15 cellular contexts compared by ENCODE assay signal in the genomic region with DNA sequence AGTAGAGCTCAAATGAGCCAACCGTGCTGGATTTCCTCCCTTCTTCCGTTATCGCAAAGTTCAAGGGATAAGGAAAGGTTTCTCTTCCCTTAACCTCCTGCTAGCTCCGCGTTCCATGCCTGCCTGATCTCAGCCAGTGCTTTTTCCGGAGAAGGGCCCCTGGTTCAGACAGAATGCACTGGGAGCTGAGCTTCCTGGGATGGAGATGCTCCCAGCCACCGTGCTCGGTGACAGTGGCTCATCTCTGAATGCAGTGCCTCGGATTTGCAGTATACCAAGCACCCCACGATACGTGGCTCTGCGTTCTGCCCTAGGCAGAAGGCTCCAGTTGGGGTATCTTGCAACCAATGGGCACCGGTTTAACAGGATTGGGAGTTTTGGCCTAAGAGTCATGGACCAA. TPM values are rescaled to one million over a fixed set of nuclear protein-coding genes. Genes with fewer than 3 reads are reported as not detected.
DNase-seq lines count a peak whose midpoint lies in the region; ATAC-seq and TF ChIP-seq lines count a peak whose summit lies in the region.
"Had no signal": no experiment of that assay in that cellular context is flagged by ENCODE, and none has a peak within 500 bp of the region (broad histone marks: within the 10 kb centered on the region; RNA-seq: fewer than 3 reads in every experiment).

No MANE protein-coding gene starts in this region.

- H3K36me3 Mint-ChIP-seq in nephron (ENCODE audit: low read depth), result no peaks in the 10 kb centered on the region
- H3K36me3 Mint-ChIP-seq in activated T-helper 1 cell treated with anti-CD3 and anti-CD28 coated beads, Interleukin-12 subunit alpha, Interleukin-12 subunit beta, Interleukin-2, Interleukin-4 antibody, amounts not matched to agents 30 ng/mL and 10 ng/mL and 1 ng/mL, durations not matched to agents 14 hours and 24 hours and 36 hours (ENCODE audit: low read depth), result no peaks in the 10 kb centered on the region

- DNase-seq in Right ventricle myocardium inferior (ENCODE audit: missing footprints) (no peak), right cardiac atrium (no peak), dorsolateral prefrontal cortex (peak in 8 of 10 donors; percentile 4 to 57 (median 40)), NCI-H446 (lab: John Stamatoyannopoulos, UW) (no peak), G401 (ENCODE audit: low spot score) (no peak), breast epithelium (ENCODE audit: low spot score in 2 of 2) (no peak)
- DNase-seq in activated T-helper 1 cell treated with anti-CD3 and anti-CD28 coated beads, Interleukin-12 subunit alpha, Interleukin-12 subunit beta, Interleukin-2, Interleukin-4 antibody, amounts not matched to agents 30 ng/mL and 10 ng/mL and 1 ng/mL, durations not matched to agents 14 hours and 24 hours and 36 hours (ENCODE audit: low spot score), result no peak
- DNase-seq: activated effector memory CD4-positive, alpha-beta T cell treated with anti-CD3 and anti-CD28 coated beads, Interleukin-2, amount 50 U/mL, for 16 hours; amniotic stem cell; cerebellar nuclear complex; MG63 had no signal

- H3K4me3 ChIP-seq in right cardiac atrium (ENCODE audit: low read length) (no peak overlapping the region), dorsolateral prefrontal cortex (peak overlapping the region; percentile 6 to 71 (median 55)), breast epithelium (no peak overlapping the region)
- H3K4me3 ChIP-seq: lung had no signal

- H3K9me3 ChIP-seq in right cardiac atrium (ENCODE audit: control insufficient read depth, low read length) (no peaks in the 10 kb centered on the region), breast epithelium (no peaks in the 10 kb centered on the region)
- H3K9me3 ChIP-seq: MG63, vagina had no signal

- H3K27ac ChIP-seq in right cardiac atrium (ENCODE audit: low read length) (no peak overlapping the region), dorsolateral prefrontal cortex (peak overlapping the region in 42 of 59 donors; percentile 3 to 78 (median 60)), breast epithelium (no peak overlapping the region)
- H3K27ac ChIP-seq: vagina had no signal

- in situ Hi-C loops in G401 (cut with HindIII; ENCODE audit: low sequenced_read_pairs), result no loop called here

- no peaks in the 10 kb centered on the region for H3K27me3 ChIP-seq in right cardiac atrium (ENCODE audit: control insufficient read depth, insufficient read depth)
- H3K27me3 ChIP-seq in dorsolateral prefrontal cortex, result peaks cover 0 to 43% (median 13%) of the 10 kb centered on the region in 45 donors
- H3K27me3 ChIP-seq in breast epithelium, result peaks cover 3 to 56% of the 10 kb centered on the region in 2 donors

- ATAC-seq in Right ventricle myocardium inferior (peak; percentile 28), right cardiac atrium (no peak)

- TF ChIP-seq CTCF in dorsolateral prefrontal cortex (IDR thresholded peaks at IDR 0.05 in 54 of 56, conservative IDR thresholded peaks at IDR 0.05 in 2 of 56; ENCODE audit: low read depth in 1 of 56, partially characterized antibody in 56 of 56), result no peak
- no peak for TF ChIP-seq CTCF in nephron (IDR thresholded peaks at IDR 0.05; ENCODE audit: unreplicated experiment in 3 of 3)
- TF ChIP-seq CTCF in breast epithelium (IDR thresholded peaks at IDR 0.05), result no peak

- peaks cover 63% of the 10 kb centered on the region for H3K27me3 Mint-ChIP-seq in nephron (ENCODE audit: low read depth)
- peaks cover 12% of the 10 kb centered on the region for H3K27me3 Mint-ChIP-seq in activated T-helper 1 cell treated with anti-CD3 and anti-CD28 coated beads, Interleukin-12 subunit alpha, Interleukin-12 subunit beta, Interleukin-2, Interleukin-4 antibody, amounts not matched to agents 30 ng/mL and 10 ng/mL and 1 ng/mL, durations not matched to agents 14 hours and 24 hours and 36 hours (ENCODE audit: insufficient read depth)

- peak overlapping the region; percentile 66 to 81 (median 73) for H3K4me3 Mint-ChIP-seq in nephron
- H3K4me3 Mint-ChIP-seq in activated T-helper 1 cell treated with anti-CD3 and anti-CD28 coated beads, Interleukin-12 subunit alpha, Interleukin-12 subunit beta, Interleukin-2, Interleukin-4 antibody, amounts not matched to agents 30 ng/mL and 10 ng/mL and 1 ng/mL, durations not matched to agents 14 hours and 24 hours and 36 hours, result no peak overlapping the region

- 33% methylated on average over 13 of the region's 13 CpGs for WGBS in right cardiac atrium

- H3K4me1 ChIP-seq in right cardiac atrium (ENCODE audit: control insufficient read depth, insufficient read depth, low read length) (no peaks in the 10 kb centered on the region), breast epithelium (no peaks in the 10 kb centered on the region)
- H3K4me1 ChIP-seq: vagina had no signal

- no peak for TF ChIP-seq POLR2A in breast epithelium (IDR thresholded peaks at IDR 0.05)

- H3K9me3 Mint-ChIP-seq in nephron, result no peaks in the 10 kb centered on the region
- no peaks in the 10 kb centered on the region for H3K9me3 Mint-ChIP-seq in activated T-helper 1 cell treated with anti-CD3 and anti-CD28 coated beads, Interleukin-12 subunit alpha, Interleukin-12 subunit beta, Interleukin-2, Interleukin-4 antibody, amounts not matched to agents 30 ng/mL and 10 ng/mL and 1 ng/mL, durations not matched to agents 14 hours and 24 hours and 36 hours

- H3K36me3 ChIP-seq in breast epithelium, result no peaks in the 10 kb centered on the region
- H3K36me3 ChIP-seq: MG63, vagina had no signal

- H3K27ac Mint-ChIP-seq in nephron, result no peak overlapping the region
- H3K27ac Mint-ChIP-seq in activated T-helper 1 cell treated with anti-CD3 and anti-CD28 coated beads, Interleukin-12 subunit alpha, Interleukin-12 subunit beta, Interleukin-2, Interleukin-4 antibody, amounts not matched to agents 30 ng/mL and 10 ng/mL and 1 ng/mL, durations not matched to agents 14 hours and 24 hours and 36 hours, result no peak overlapping the region

- H3K4me1 Mint-ChIP-seq in nephron, result peaks cover 12% of the 10 kb centered on the region
- no peaks in the 10 kb centered on the region for H3K4me1 Mint-ChIP-seq in activated T-helper 1 cell treated with anti-CD3 and anti-CD28 coated beads, Interleukin-12 subunit alpha, Interleukin-12 subunit beta, Interleukin-2, Interleukin-4 antibody, amounts not matched to agents 30 ng/mL and 10 ng/mL and 1 ng/mL, durations not matched to agents 14 hours and 24 hours and 36 hours (ENCODE audit: low read depth)

- intact Hi-C loops in Right ventricle myocardium inferior (cut with DNase I) (loop anchor here (2.0 kb wide), 1 partner anchor 785 kb away; no protein-coding TSS in a partner anchor), right cardiac atrium (cut with DNase I) (loop anchor here in 2 of 4 donors (5.0 kb wide), 2 partner anchors 781 to 786 kb away; no protein-coding TSS in a partner anchor), dorsolateral prefrontal cortex (cut with DNase I) (no loop called here), breast epithelium (cut with DNase I; ENCODE audit: low total_unique reads) (no loop called here)
- intact Hi-C loops in activated T-helper 1 cell treated with anti-CD3 and anti-CD28 coated beads, Interleukin-12 subunit alpha, Interleukin-12 subunit beta, Interleukin-2, Interleukin-4 antibody, amounts not matched to agents 30 ng/mL and 10 ng/mL and 1 ng/mL, durations not matched to agents 14 hours and 24 hours and 36 hours (cut with micrococcal nuclease), result no loop called here

RNA-seq across cellular contexts. Expression of gene CNTNAP5, which starts 0.8 kb away (rescaled TPM):
- total RNA-seq in Right ventricle myocardium inferior (not detected), right cardiac atrium (not detected), dorsolateral prefrontal cortex (10 to 100 TPM; 20.8 to 100.0 (median 60.8) TPM), breast epithelium (under 1 TPM in 1 of 3 donors, not detected in 2; 0.66 TPM)
- polyA plus RNA-seq in right cardiac atrium, result not detected
- not detected in 2 replicates for total RNA-seq in activated T-helper 1 cell treated with anti-CD3 and anti-CD28 coated beads, Interleukin-12 subunit alpha, Interleukin-12 subunit beta, Interleukin-2, Interleukin-4 antibody, amounts not matched to agents 30 ng/mL and 10 ng/mL and 1 ng/mL, durations not matched to agents 14 hours and 24 hours and 36 hours
- total RNA-seq in G401 (2014; rRNA removed; shearing (Covaris generic)), result not detected in 2 replicates
- total RNA-seq: myocyte, vagina had no signal
- polyA plus RNA-seq: lung had no signal

Comparison
In these comparisons a context has a peak if more than half of its experiments do, and no peak if none do; other contexts are left out.
1. DNase-seq: peak in dorsolateral prefrontal cortex (8 of 10); none in Right ventricle myocardium inferior (single experiment), right cardiac atrium (0 of 3), NCI-H446 (0 of 2), activated T-helper 1 cell treated with anti-CD3 and anti-CD28 coated beads, Interleukin-12 subunit alpha, Interleukin-12 subunit beta, Interleukin-2, Interleukin-4 antibody, amounts not matched to agents 30 ng/mL and 10 ng/mL and 1 ng/mL, durations not matched to agents 14 hours and 24 hours and 36 hours (single experiment), G401 (single experiment) and breast epithelium (0 of 2).
2. H3K27ac ChIP-seq: peak in dorsolateral prefrontal cortex (42 of 59); none in right cardiac atrium (single experiment) and breast epithelium (0 of 2).
3. H3K4me3 ChIP-seq: peak in dorsolateral prefrontal cortex (59 of 59); none in right cardiac atrium (single experiment) and breast epithelium (0 of 3).
4. RNA of gene CNTNAP5, which starts 0.8 kb away (total RNA-seq): 20.8 to 100.0 TPM in dorsolateral prefrontal cortex; not detected in Right ventricle myocardium inferior (single experiment), not detected in right cardiac atrium, not detected in activated T-helper 1 cell treated with anti-CD3 and anti-CD28 coated beads, Interleukin-12 subunit alpha, Interleukin-12 subunit beta, Interleukin-2, Interleukin-4 antibody, amounts not matched to agents 30 ng/mL and 10 ng/mL and 1 ng/mL, durations not matched to agents 14 hours and 24 hours and 36 hours, not detected in G401 and 0.66 TPM in breast epithelium; every median in the first group is over 10 times any median in the second.